14 cellular contexts compared by ENCODE assay signal in genomic region chr2:6657872-6658271, GRCh38.
DNase-seq lines count a peak whose midpoint lies in the region; ATAC-seq and TF ChIP-seq lines count a peak whose summit lies in the region.
"Had no signal": no experiment of that assay in that cellular context is flagged by ENCODE, and none has a peak within 500 bp of the region (broad histone marks: within the 10 kb centered on the region; RNA-seq: fewer than 3 reads in every experiment).

No MANE protein-coding gene starts in this region.

- no peaks in the 10 kb centered on the region for H3K27me3 ChIP-seq in brain microvascular endothelial cell (replicated peaks)
- H3K27me3 ChIP-seq: esophagus squamous epithelium, SJSA1 had no signal

- H3K4me3 ChIP-seq in epithelial cell of esophagus (ENCODE audit: low read length) (no peak overlapping the region), brain microvascular endothelial cell (ENCODE audit: low read depth, low read length) (no peak overlapping the region)
- H3K4me3 ChIP-seq: esophagus squamous epithelium, SJSA1 had no signal

- peak; percentile 96 for ATAC-seq in GM18909 (IDR thresholded peaks at IDR 0.05; ENCODE audit: poor library complexity, unreplicated experiment)
- ATAC-seq in GM21515 (IDR thresholded peaks at IDR 0.05; ENCODE audit: unreplicated experiment), result peak; percentile 84
- peak; percentile 63 for ATAC-seq in HG03103 (IDR thresholded peaks at IDR 0.05; ENCODE audit: low read depth, unreplicated experiment)
- no peak for ATAC-seq in HG02852 (IDR thresholded peaks at IDR 0.05; ENCODE audit: unreplicated experiment)

- H3K27ac ChIP-seq in brain microvascular endothelial cell, result no peak overlapping the region
- H3K27ac ChIP-seq: C4-2B, esophagus squamous epithelium, SJSA1 had no signal

- no peaks in the 10 kb centered on the region for H3K36me3 ChIP-seq in brain microvascular endothelial cell (replicated peaks)
- H3K36me3 ChIP-seq: esophagus squamous epithelium, SJSA1 had no signal

- intact Hi-C loops in posterior vena cava (cut with DNase I), result no loop called here

- TF ChIP-seq CTCF in epithelial cell of esophagus (IDR thresholded peaks at IDR 0.05; ENCODE audit: insufficient read depth, low read depth, low read length, missing control alignments), result no peak
- TF ChIP-seq CTCF in brain microvascular endothelial cell (IDR thresholded peaks at IDR 0.05; ENCODE audit: low read depth, low read length, missing control alignments), result no peak

- in situ Hi-C loops in brain microvascular endothelial cell (cut with HindIII; ENCODE audit: low pct_ligation_motif_present, low sequenced_read_pairs), result no loop called here

- DNase-seq in epithelial cell of esophagus (ENCODE audit: low read depth), result peak; percentile 1
- no peak for DNase-seq in D341Med (ENCODE audit: low spot score)
- no peak for DNase-seq in posterior vena cava (ENCODE audit: low spot score)
- DNase-seq in brain microvascular endothelial cell, result no peak
- DNase-seq: esophagus squamous epithelium, KG1, NCI-H1694, nucleus accumbens had no signal
